Comparison of ENCODE assay signal across 8 cellular contexts in the genomic region with DNA sequence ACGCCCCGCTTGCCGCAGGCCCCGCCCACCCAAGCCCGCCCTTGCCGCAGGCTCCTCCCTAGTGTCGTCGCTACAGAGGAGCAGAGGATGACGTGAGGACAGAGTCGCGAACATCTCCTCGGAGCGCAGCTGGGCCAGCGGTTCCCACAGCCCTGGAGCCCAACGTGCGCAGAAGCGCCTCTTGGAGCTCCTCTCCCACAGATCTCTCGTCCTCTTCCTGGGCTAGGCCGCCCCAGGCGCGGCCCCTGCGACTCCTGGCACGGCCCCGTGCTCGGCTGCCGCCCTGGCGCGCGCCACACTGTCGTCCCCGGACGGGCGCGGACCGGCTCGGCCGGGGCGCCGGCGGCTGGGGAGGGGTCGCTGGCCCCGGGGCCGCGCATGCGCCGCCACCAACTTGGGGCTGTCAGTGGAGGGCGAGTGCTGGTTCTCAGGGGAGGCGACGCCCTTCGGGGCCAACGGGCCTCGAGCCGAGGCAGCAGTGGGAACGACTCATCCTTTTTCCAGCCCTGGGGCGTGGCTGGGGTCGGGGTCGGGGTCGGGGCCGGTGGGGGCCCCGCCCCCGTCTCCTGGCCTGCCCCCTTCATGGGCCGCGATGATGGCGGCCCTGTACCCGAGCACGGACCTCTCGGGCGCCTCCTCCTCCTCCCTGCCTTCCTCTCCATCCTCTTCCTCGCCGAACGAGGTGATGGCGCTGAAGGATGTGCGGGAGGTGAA. TPM values are rescaled to one million over a fixed set of nuclear protein-coding genes. Genes with fewer than 3 reads are reported as not detected.
DNase-seq lines count a peak whose midpoint lies in the region; ATAC-seq, FAIRE-seq and TF ChIP-seq lines count a peak whose summit lies in the region.

A gene (plus strand): TSS at position 67 of the 714 bp plus-strand sequence. CDS start 526 bp downstream, at position 593.

- H3K27ac ChIP-seq in HUES6 (ENCODE audit: low read depth, low read length) = peak within 1 kb of the TSS; percentile 60

- H3K36me3 Mint-ChIP-seq in activated T-helper 17 cell treated with anti-CD3 and anti-CD28 coated beads, Interleukin-2, amount 50 U/mL, for 72 hours (ENCODE audit: low read depth) = no peaks in the 10 kb centered on the region
- peaks cover 6% of the 10 kb centered on the region for H3K36me3 Mint-ChIP-seq in nephron (ENCODE audit: low read depth)
- H3K36me3 Mint-ChIP-seq in stimulated activated naive CD8-positive, alpha-beta T cell treated with anti-CD3 and anti-CD28 coated beads, Interleukin-15, Interleukin-2, amounts not matched to agents 100 ng/mL and 50 ng/mL, for 24 hours (ENCODE audit: low read depth) = no peaks in the 10 kb centered on the region

- ATAC-seq in GM21515 (IDR thresholded peaks at IDR 0.05; ENCODE audit: unreplicated experiment) = peak; percentile 97
- peak; percentile 95 for ATAC-seq in activated T-helper 17 cell treated with anti-CD3 and anti-CD28 coated beads, Interleukin-2, amount 50 U/mL, for 72 hours (replicated peaks)

- H3K36me3 ChIP-seq in HUES6 (ENCODE audit: control insufficient read depth, insufficient read depth, low read length) = no peaks in the 10 kb centered on the region

- H3K27me3 Mint-ChIP-seq in activated T-helper 17 cell treated with anti-CD3 and anti-CD28 coated beads, Interleukin-2, amount 50 U/mL, for 72 hours = peaks cover 20% of the 10 kb centered on the region
- no peaks in the 10 kb centered on the region for H3K27me3 Mint-ChIP-seq in nephron (ENCODE audit: low read depth)
- peaks cover 59% of the 10 kb centered on the region for H3K27me3 Mint-ChIP-seq in stimulated activated naive CD8-positive, alpha-beta T cell treated with anti-CD3 and anti-CD28 coated beads, Interleukin-15, Interleukin-2, amounts not matched to agents 100 ng/mL and 50 ng/mL, for 24 hours

- H3K27me3 ChIP-seq in HUES6 (ENCODE audit: control insufficient read depth, insufficient read depth, low read length) = no peaks in the 10 kb centered on the region

- peak within 1 kb of the TSS; percentile 84 for H3K9ac ChIP-seq in HUES6 (ENCODE audit: low read length)

- no peak for FAIRE-seq in RCC 7860 (lab: Jason Lieb, UNC)

- H3K4me3 Mint-ChIP-seq in activated T-helper 17 cell treated with anti-CD3 and anti-CD28 coated beads, Interleukin-2, amount 50 U/mL, for 72 hours = peak within 1 kb of the TSS; percentile 91
- H3K4me3 Mint-ChIP-seq in nephron = peak within 1 kb of the TSS; percentile 93 to 98 (median 96)
- H3K4me3 Mint-ChIP-seq in stimulated activated naive CD8-positive, alpha-beta T cell treated with anti-CD3 and anti-CD28 coated beads, Interleukin-15, Interleukin-2, amounts not matched to agents 100 ng/mL and 50 ng/mL, for 24 hours = peak within 1 kb of the TSS; percentile 85

- TF ChIP-seq CTCF in nephron (IDR thresholded peaks at IDR 0.05; ENCODE audit: unreplicated experiment in 3 of 3) = no peak

- no peaks in the 10 kb centered on the region for H3K9me3 Mint-ChIP-seq in activated T-helper 17 cell treated with anti-CD3 and anti-CD28 coated beads, Interleukin-2, amount 50 U/mL, for 72 hours
- peaks cover 8% of the 10 kb centered on the region for H3K9me3 Mint-ChIP-seq in nephron
- H3K9me3 Mint-ChIP-seq in stimulated activated naive CD8-positive, alpha-beta T cell treated with anti-CD3 and anti-CD28 coated beads, Interleukin-15, Interleukin-2, amounts not matched to agents 100 ng/mL and 50 ng/mL, for 24 hours = no peaks in the 10 kb centered on the region

- no peaks in the 10 kb centered on the region for H3K9me3 ChIP-seq in HUES6 (ENCODE audit: control insufficient read depth, insufficient read depth, low read depth, low read length)

- peak within 1 kb of the TSS; percentile 81 for H3K4me3 ChIP-seq in HUES6 (ENCODE audit: low read depth, low read length)

- peak within 1 kb of the TSS; percentile 78 for H3K27ac Mint-ChIP-seq in activated T-helper 17 cell treated with anti-CD3 and anti-CD28 coated beads, Interleukin-2, amount 50 U/mL, for 72 hours
- peak within 1 kb of the TSS; percentile 79 to 91 (median 87) for H3K27ac Mint-ChIP-seq in nephron
- peak within 1 kb of the TSS; percentile 29 for H3K27ac Mint-ChIP-seq in stimulated activated naive CD8-positive, alpha-beta T cell treated with anti-CD3 and anti-CD28 coated beads, Interleukin-15, Interleukin-2, amounts not matched to agents 100 ng/mL and 50 ng/mL, for 24 hours

- no peaks in the 10 kb centered on the region for H3K4me1 ChIP-seq in HUES6 (ENCODE audit: control insufficient read depth, insufficient read depth, low read length)

- peak; percentile 71 for DNase-seq in DMS153 (lab: John Stamatoyannopoulos, UW)
- DNase-seq in RCC 7860 (ENCODE audit: low spot score) = peak; percentile 79
- DNase-seq in fibroblast of the conjunctiva (ENCODE audit: low read depth) = peak; percentile 60

- no peaks in the 10 kb centered on the region for H3K4me1 Mint-ChIP-seq in activated T-helper 17 cell treated with anti-CD3 and anti-CD28 coated beads, Interleukin-2, amount 50 U/mL, for 72 hours
- H3K4me1 Mint-ChIP-seq in nephron = peaks cover 14% of the 10 kb centered on the region
- H3K4me1 Mint-ChIP-seq in stimulated activated naive CD8-positive, alpha-beta T cell treated with anti-CD3 and anti-CD28 coated beads, Interleukin-15, Interleukin-2, amounts not matched to agents 100 ng/mL and 50 ng/mL, for 24 hours (ENCODE audit: low read depth) = peaks cover 12% of the 10 kb centered on the region

RNA-seq across cellular contexts. Expression of the gene that starts here (rescaled TPM):
- total RNA-seq in activated T-helper 17 cell treated with anti-CD3 and anti-CD28 coated beads, Interleukin-2, amount 50 U/mL, for 72 hours = 1 to 10 TPM; 3.4 to 8.0 TPM

Comparison
In these comparisons a context has a peak if more than half of its experiments do, and no peak if none do; other contexts are left out.
1. Peak in every context shown above with its lines: DNase-seq, ATAC-seq, H3K4me3 ChIP-seq and H3K27ac ChIP-seq.
2. H3K27ac Mint-ChIP-seq: peak in every context shown above with its lines; median percentile 87 in nephron; 78 in activated T-helper 17 cell treated with anti-CD3 and anti-CD28 coated beads, Interleukin-2, amount 50 U/mL, for 72 hours; 29 in stimulated activated naive CD8-positive, alpha-beta T cell treated with anti-CD3 and anti-CD28 coated beads, Interleukin-15, Interleukin-2, amounts not matched to agents 100 ng/mL and 50 ng/mL, for 24 hours.